Comparison of ENCODE assay signal across 8 cellular contexts in genomic region chr1:223711838-223712183, GRCh38. TPM values are rescaled to one million over a fixed set of nuclear protein-coding genes. Genes with fewer than 3 reads are reported as not detected.
DNase-seq lines count a peak whose midpoint lies in the region; ATAC-seq and TF ChIP-seq lines count a peak whose summit lies in the region.

No MANE protein-coding gene starts in this region.

- H3K4me1 Mint-ChIP-seq in T-helper 17 cell (peaks cover 57% of the 10 kb centered on the region), progenitor cell of endocrine pancreas (ENCODE audit: low read depth) (peaks cover 34% of the 10 kb centered on the region)

- no peaks in the 10 kb centered on the region for H3K27me3 Mint-ChIP-seq in T-helper 17 cell
- H3K27me3 Mint-ChIP-seq in progenitor cell of endocrine pancreas: peaks cover 89% of the 10 kb centered on the region

- peaks cover 13% of the 10 kb centered on the region for H3K36me3 Mint-ChIP-seq in T-helper 17 cell (ENCODE audit: low read depth)
- no peaks in the 10 kb centered on the region for H3K36me3 Mint-ChIP-seq in progenitor cell of endocrine pancreas (ENCODE audit: insufficient read depth)

- H3K4me3 ChIP-seq in GM12864 (ENCODE audit: low read depth, low read length) (peak overlapping the region; percentile 82), fibroblast of mammary gland (ENCODE audit: control insufficient read depth, low read depth, low read length) (peak overlapping the region; percentile 37)

- no peaks in the 10 kb centered on the region for H3K9me3 Mint-ChIP-seq in progenitor cell of endocrine pancreas (ENCODE audit: low read depth)

- peak overlapping the region; percentile 73 for H3K4me3 Mint-ChIP-seq in T-helper 17 cell
- H3K4me3 Mint-ChIP-seq in progenitor cell of endocrine pancreas (ENCODE audit: low read depth): peak overlapping the region; percentile 47

- ATAC-seq in T-helper 17 cell (peak; percentile 0), HG03139 (IDR thresholded peaks at IDR 0.05; ENCODE audit: unreplicated experiment) (no peak)

- DNase-seq in GM12864 (ENCODE audit: low read depth) (no peak), T-helper 17 cell (no peak), fibroblast of mammary gland (ENCODE audit: low read depth) (no peak), progenitor cell of endocrine pancreas (ENCODE audit: low spot score, unreplicated experiment) (no peak), ACHN (no peak), putamen (ENCODE audit: low spot score) (no peak), CD1c-positive myeloid dendritic cell (ENCODE audit: extremely low spot score) (no peak)

- in situ Hi-C loops in ACHN (cut with HindIII; ENCODE audit: low pct_ligation_motif_present, low pct_unique_long_range_greater_than_20kb, low sequenced_read_pairs): no loop called here

- TF ChIP-seq CTCF in GM12864 (IDR thresholded peaks at IDR 0.05; ENCODE audit: low read depth, low read length, missing control alignments) (no peak), fibroblast of mammary gland (conservative IDR thresholded peaks at IDR 0.05; ENCODE audit: control insufficient read depth, insufficient read depth, low read depth, low read length) (no peak), progenitor cell of endocrine pancreas (IDR thresholded peaks at IDR 0.05; ENCODE audit: unreplicated experiment) (no peak)

- H3K27ac Mint-ChIP-seq in T-helper 17 cell (peak overlapping the region; percentile 39), progenitor cell of endocrine pancreas (peak overlapping the region; percentile 63)

- no peaks in the 10 kb centered on the region for H3K9me3 ChIP-seq in T-helper 17 cell (ENCODE audit: control insufficient read depth, low read length, poor library complexity, severe bottlenecking)

RNA-seq across cellular contexts. Expression of gene CAPN2, which starts 0.5 kb away (rescaled TPM):
- total RNA-seq in T-helper 17 cell: 100 to 1,000 TPM; 218 to 220 TPM
- total RNA-seq in progenitor cell of endocrine pancreas: 20.3 and 33.8 TPM in 2 replicates

RNA-seq across cellular contexts. Expression of gene CAPN8, which starts 46.3 kb away (rescaled TPM):
- total RNA-seq in T-helper 17 cell (under 1 TPM; 0.60 to 0.91 TPM), progenitor cell of endocrine pancreas (1.3 and 2.2 TPM in 2 replicates)
